ENCODE assay signal across 1 cellular context in the genomic region with DNA sequence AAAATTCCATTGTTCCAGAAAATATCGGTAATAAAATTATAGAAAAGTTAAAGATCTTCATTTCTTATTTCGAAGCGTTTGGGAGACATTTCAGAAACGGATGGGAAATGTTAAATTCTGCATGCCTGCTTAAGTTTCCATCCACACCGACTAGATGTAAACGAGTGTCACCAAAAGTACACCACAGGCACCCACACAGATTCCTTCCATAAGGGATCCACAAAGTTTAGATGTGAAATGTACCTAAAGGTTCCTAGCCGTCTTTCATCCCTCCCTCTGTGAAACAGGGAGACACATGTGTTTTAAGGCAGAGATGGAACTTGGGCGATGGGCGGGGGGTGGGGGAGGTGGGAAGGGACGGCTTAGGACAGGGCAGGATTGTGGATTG.
TF ChIP-seq lines count a peak whose summit lies in the region.

No MANE protein-coding gene starts in this region.

TF ChIP-seq in SK-N-SH, 30 proteins besides CTCF, POLR2A, EP300 and RAD21 (continued from another document):
- TF ChIP-seq, protein P1, sequence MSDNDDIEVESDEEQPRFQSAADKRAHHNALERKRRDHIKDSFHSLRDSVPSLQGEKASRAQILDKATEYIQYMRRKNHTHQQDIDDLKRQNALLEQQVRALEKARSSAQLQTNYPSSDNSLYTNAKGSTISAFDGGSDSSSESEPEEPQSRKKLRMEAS (IDR thresholded peaks at IDR 0.05; ENCODE audit: low read depth), result no peak
- TF ChIP-seq, protein P2, sequence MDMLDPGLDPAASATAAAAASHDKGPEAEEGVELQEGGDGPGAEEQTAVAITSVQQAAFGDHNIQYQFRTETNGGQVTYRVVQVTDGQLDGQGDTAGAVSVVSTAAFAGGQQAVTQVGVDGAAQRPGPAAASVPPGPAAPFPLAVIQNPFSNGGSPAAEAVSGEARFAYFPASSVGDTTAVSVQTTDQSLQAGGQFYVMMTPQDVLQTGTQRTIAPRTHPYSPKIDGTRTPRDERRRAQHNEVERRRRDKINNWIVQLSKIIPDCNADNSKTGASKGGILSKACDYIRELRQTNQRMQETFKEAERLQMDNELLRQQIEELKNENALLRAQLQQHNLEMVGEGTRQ (IDR thresholded peaks at IDR 0.05; ENCODE audit: borderline replicate concordance, low read depth, low read length), result no peak
- TF ChIP-seq NRF1 (IDR thresholded peaks at IDR 0.05; ENCODE audit: low read depth, low read length) (no peak), GATA2 (CRISPR knock-in tag; IDR thresholded peaks at IDR 0.05) (no peak), RCOR1 (IDR thresholded peaks at IDR 0.05; ENCODE audit: low read length) (no peak)
- TF ChIP-seq, protein P3, sequence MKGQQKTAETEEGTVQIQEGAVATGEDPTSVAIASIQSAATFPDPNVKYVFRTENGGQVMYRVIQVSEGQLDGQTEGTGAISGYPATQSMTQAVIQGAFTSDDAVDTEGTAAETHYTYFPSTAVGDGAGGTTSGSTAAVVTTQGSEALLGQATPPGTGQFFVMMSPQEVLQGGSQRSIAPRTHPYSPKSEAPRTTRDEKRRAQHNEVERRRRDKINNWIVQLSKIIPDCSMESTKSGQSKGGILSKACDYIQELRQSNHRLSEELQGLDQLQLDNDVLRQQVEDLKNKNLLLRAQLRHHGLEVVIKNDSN (IDR thresholded peaks at IDR 0.05; ENCODE audit: borderline replicate concordance, low read depth), result no peak
TF ChIP-seq in SK-N-SH: peak in this region for 0.
